Comparison of ENCODE assay signal across 1 cellular context in genomic region chr5:1220831-1221230, GRCh38.
TF ChIP-seq lines count a peak whose summit lies in the region.

No MANE protein-coding gene starts in this region.

TF ChIP-seq in K562, 482 proteins besides CTCF, POLR2A, EP300 and RAD21:
- TF ChIP-seq CTBP1 (IDR thresholded peaks at IDR 0.05; ENCODE audit: borderline replicate concordance) (no peak), USF1 (CRISPR knock-in tag; IDR thresholded peaks at IDR 0.05) (peak; percentile 46)
